Comparison of ENCODE assay signal across 16 cellular contexts in the genomic region with DNA sequence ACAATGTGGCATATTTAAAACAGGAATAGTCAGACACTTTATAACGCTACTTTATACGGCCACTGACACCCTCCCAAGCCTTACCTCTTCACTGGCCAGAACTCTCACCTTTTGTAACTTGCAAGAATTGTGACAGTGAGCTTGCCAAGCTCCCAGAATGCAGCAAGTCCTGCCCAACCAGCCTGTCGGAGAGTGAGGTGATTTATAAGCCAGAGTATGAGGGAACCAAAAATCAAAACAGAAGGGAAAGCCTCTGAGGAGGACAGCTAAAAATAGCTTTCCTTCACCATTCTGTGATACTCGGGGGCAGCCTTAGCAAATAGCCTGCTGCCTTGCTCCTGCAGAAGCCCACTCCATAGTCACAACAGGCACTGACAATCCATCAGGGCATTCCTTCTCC.
DNase-seq lines count a peak whose midpoint lies in the region; ATAC-seq, FAIRE-seq and TF ChIP-seq lines count a peak whose summit lies in the region.
"Had no signal": no experiment of that assay in that cellular context is flagged by ENCODE, and none has a peak within 500 bp of the region (broad histone marks: within the 10 kb centered on the region; RNA-seq: fewer than 3 reads in every experiment).

No MANE protein-coding gene starts in this region.

- no peak overlapping the region for H4K8ac ChIP-seq in neuronal stem cell (ENCODE audit: low read depth, low read length)

- H3K4me1 ChIP-seq in body of pancreas (no peaks in the 10 kb centered on the region), smooth muscle cell (ENCODE audit: low read depth) (peaks cover 24% of the 10 kb centered on the region), neuronal stem cell (ENCODE audit: control insufficient read depth in 2 of 2, insufficient read depth in 1 of 2, low read depth in 1 of 2, low read length in 2 of 2) (peaks cover 0 to 5% of the 10 kb centered on the region in 2 donors)

- ATAC-seq in body of pancreas = peak; percentile 66
- no peak for ATAC-seq in activated naive CD4-positive, alpha-beta T cell treated with anti-CD3 and anti-CD28 coated beads, Interleukin-2, amount 50 U/mL, for 72 hours

- no peak for TF ChIP-seq CTCF in body of pancreas (IDR thresholded peaks at IDR 0.05)
- no peak for TF ChIP-seq CTCF in smooth muscle cell (IDR thresholded peaks at IDR 0.05; ENCODE audit: borderline replicate concordance, insufficient read depth, poor library complexity, severe bottlenecking)

- no peak overlapping the region for H3K4ac ChIP-seq in neuronal stem cell (ENCODE audit: low read length)

- H3K79me2 ChIP-seq in smooth muscle cell (ENCODE audit: low read depth) = no peaks in the 10 kb centered on the region

- no peak overlapping the region for H4K91ac ChIP-seq in neuronal stem cell (ENCODE audit: low read depth, low read length, poor library complexity)

- H2BK120ac ChIP-seq in neuronal stem cell (ENCODE audit: low read depth, low read length) = no peak overlapping the region

- H3K27me3 ChIP-seq in body of pancreas (no peaks in the 10 kb centered on the region), smooth muscle cell (ENCODE audit: low read depth) (no peaks in the 10 kb centered on the region), neuronal stem cell (ENCODE audit: control insufficient read depth in 3 of 3, insufficient read depth in 3 of 3, low read depth in 1 of 3, low read length in 3 of 3) (peaks cover 0 to 16% (median 0%) of the 10 kb centered on the region in 3 experiments)
- H3K27me3 ChIP-seq: BE2C had no signal

- H3F3A ChIP-seq in smooth muscle cell (ENCODE audit: low read depth) = peaks cover 15% of the 10 kb centered on the region

- H3K23ac ChIP-seq in neuronal stem cell (ENCODE audit: low read depth, low read length, poor library complexity) = no peak overlapping the region

- H2AFZ ChIP-seq in smooth muscle cell (ENCODE audit: low read depth) = peak overlapping the region; percentile 51
- H2AFZ ChIP-seq in neuronal stem cell (ENCODE audit: low read length) = no peak overlapping the region

- H2BK12ac ChIP-seq in neuronal stem cell (ENCODE audit: low read length) = no peak overlapping the region

- H3K4me2 ChIP-seq in smooth muscle cell (peak overlapping the region; percentile 20), neuronal stem cell (ENCODE audit: insufficient read depth, low read length, poor library complexity, severe bottlenecking) (no peak overlapping the region)

- peaks cover 0 to 16% of the 10 kb centered on the region in 2 donors for H3K9me3 Mint-ChIP-seq in activated naive CD4-positive, alpha-beta T cell treated with anti-CD3 and anti-CD28 coated beads, Interleukin-2, amount 50 U/mL, for 72 hours
- H3K9me3 Mint-ChIP-seq: CD8-positive, alpha-beta memory T cell; H9 had no signal

- no peak overlapping the region for H3K14ac ChIP-seq in neuronal stem cell (ENCODE audit: low read length)

- intact Hi-C loops in body of pancreas (cut with DNase I) = no loop called here

- 27 to 30% methylated on average over 4 of the region's 4 CpGs for WGBS in body of pancreas, 2 donors
- WGBS in smooth muscle cell (ENCODE audit: low lambda C conversion rate) = 57% methylated on average over 4 of the region's 4 CpGs
- WGBS in neuronal stem cell (ENCODE audit: extremely low coverage in 2 of 2, insufficient read length in 2 of 2, insufficient replicate concordance in 1 of 2), 2 donors = no CpG with 5 or more reads among the region's 4 CpGs

- no peak overlapping the region for H3K18ac ChIP-seq in neuronal stem cell (ENCODE audit: low read length)

- H3K79me1 ChIP-seq in neuronal stem cell (ENCODE audit: low read depth, low read length) = no peaks in the 10 kb centered on the region

- no peak overlapping the region for H3K27ac Mint-ChIP-seq in activated naive CD4-positive, alpha-beta T cell treated with anti-CD3 and anti-CD28 coated beads, Interleukin-2, amount 50 U/mL, for 72 hours
- H3K27ac Mint-ChIP-seq: CD8-positive, alpha-beta memory T cell; H9 had no signal

- H4K20me1 ChIP-seq in smooth muscle cell (ENCODE audit: low read depth) = no peaks in the 10 kb centered on the region

- FAIRE-seq in RCC 7860 (lab: Jason Lieb, UNC) = no peak

- H3K4me3 ChIP-seq in body of pancreas (no peak overlapping the region), smooth muscle cell (no peak overlapping the region), neuronal stem cell (ENCODE audit: low read length in 2 of 2) (no peak overlapping the region)

- H3K27ac ChIP-seq in body of pancreas (peak overlapping the region in 2 of 4 donors; percentile 34 to 36), smooth muscle cell (ENCODE audit: low read depth) (no peak overlapping the region), neuronal stem cell (replicated peaks; ENCODE audit: low read length) (no peak overlapping the region)

- DNase-seq in body of pancreas (peak; percentile 14 to 43 (median 27)), islet precursor cell (peak; percentile 64), smooth muscle cell (lab: John Stamatoyannopoulos, UW; ENCODE audit: unreplicated experiment) (no peak), DMS 273 (lab: John Stamatoyannopoulos, UW; ENCODE audit: unreplicated experiment) (no peak), RCC 7860 (ENCODE audit: low spot score) (no peak), neuronal stem cell (ENCODE audit: low spot score) (no peak)
- no peak for DNase-seq in activated naive CD4-positive, alpha-beta T cell treated with anti-CD3 and anti-CD28 coated beads, Interleukin-2, amount 50 U/mL, for 72 hours (ENCODE audit: low spot score in 2 of 2)
- DNase-seq: BE2C; CD8-positive, alpha-beta memory T cell; EL; H9; MV-4-11; NCI-H1417 treated with DMSO at 0.1 percent for 48 hours; NCI-H2029; NCI-H510A treated with DMSO at 0.1 percent for 48 hours; SHP77 treated with DMSO at 0.1 percent for 48 hours had no signal

- H2BK15ac ChIP-seq in neuronal stem cell (ENCODE audit: low read length) = no peak overlapping the region

- no peak overlapping the region for H2AK5ac ChIP-seq in neuronal stem cell (ENCODE audit: low read depth, low read length)

- peaks cover 0 to 27% of the 10 kb centered on the region in 2 donors for H3K36me3 Mint-ChIP-seq in activated naive CD4-positive, alpha-beta T cell treated with anti-CD3 and anti-CD28 coated beads, Interleukin-2, amount 50 U/mL, for 72 hours
- H3K36me3 Mint-ChIP-seq: CD8-positive, alpha-beta memory T cell had no signal

- H3K9me3 ChIP-seq in body of pancreas (no peaks in the 10 kb centered on the region), smooth muscle cell (replicated peaks; ENCODE audit: low read depth) (no peaks in the 10 kb centered on the region), neuronal stem cell (replicated peaks in 1 of 2; ENCODE audit: control insufficient read depth in 2 of 2, insufficient read depth in 1 of 2, low read depth in 1 of 2, low read length in 2 of 2) (no peaks in the 10 kb centered on the region)
- H3K9me3 ChIP-seq: BE2C had no signal

- H3K36me3 ChIP-seq in body of pancreas (replicated peaks in 1 of 2; ENCODE audit: insufficient read depth in 1 of 2, low read depth in 2 of 2) = no peaks in the 10 kb centered on the region
- no peaks in the 10 kb centered on the region for H3K36me3 ChIP-seq in smooth muscle cell (ENCODE audit: low read depth)
- H3K36me3 ChIP-seq in neuronal stem cell (replicated peaks in 1 of 2; ENCODE audit: control insufficient read depth in 2 of 2, insufficient read depth in 2 of 2, low read length in 2 of 2) = no peaks in the 10 kb centered on the region
- H3K36me3 ChIP-seq: BE2C had no signal

- H3K9ac ChIP-seq in smooth muscle cell (ENCODE audit: low read depth) = no peak overlapping the region
- H3K9ac ChIP-seq in neuronal stem cell (ENCODE audit: low read depth, low read length, poor library complexity) = no peak overlapping the region

- no peak for TF ChIP-seq POLR2A in body of pancreas (IDR thresholded peaks at IDR 0.05)

- no peak overlapping the region for H2BK5ac ChIP-seq in neuronal stem cell (ENCODE audit: low read length)

Comparison
In these comparisons a context has a peak if more than half of its experiments do, and no peak if none do; other contexts are left out.
1. DNase-seq: peak in body of pancreas (4 of 4) and islet precursor cell (single experiment); none in smooth muscle cell (single experiment), DMS 273 (single experiment), RCC 7860 (single experiment), neuronal stem cell (single experiment) and activated naive CD4-positive, alpha-beta T cell treated with anti-CD3 and anti-CD28 coated beads, Interleukin-2, amount 50 U/mL, for 72 hours (0 of 2).